ENCODE assay signal across 23 cellular contexts in the genomic region with DNA sequence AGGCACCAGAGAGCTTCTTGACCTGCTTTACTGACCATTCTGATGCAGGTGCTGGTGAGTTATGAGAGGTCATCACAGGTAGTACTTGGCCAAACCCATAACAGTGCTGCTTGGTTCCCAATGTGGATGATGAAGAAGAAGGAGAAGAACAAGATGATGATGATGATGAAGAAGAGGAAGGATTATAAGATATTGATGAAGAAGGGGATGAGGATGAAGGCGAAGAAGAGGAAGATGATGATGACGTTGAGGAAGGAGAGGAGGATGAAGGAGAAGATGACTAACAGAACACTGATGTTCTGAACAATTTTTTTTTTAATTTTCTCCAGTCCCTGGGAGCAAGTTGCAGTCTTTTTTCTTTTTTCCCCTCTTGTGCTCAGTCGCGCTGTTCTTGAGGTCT. TPM values are rescaled to one million over a fixed set of nuclear protein-coding genes. Genes with fewer than 3 reads are reported as not detected.
DNase-seq lines count a peak whose midpoint lies in the region; ATAC-seq and TF ChIP-seq lines count a peak whose summit lies in the region.
"Had no signal": no experiment of that assay in that cellular context is flagged by ENCODE, and none has a peak within 500 bp of the region (broad histone marks: within the 10 kb centered on the region; RNA-seq: fewer than 3 reads in every experiment).

No MANE protein-coding gene starts in this region.

- no peak for TF ChIP-seq CTCF in H9 (conservative IDR thresholded peaks at IDR 0.05)

- H3K4me2 ChIP-seq in H9 (ENCODE audit: insufficient read depth, insufficient read length, low read length), result no peak overlapping the region

- H3K4me1 Mint-ChIP-seq in T-helper 1 cell treated with Interleukin-12 subunit alpha and Interleukin-12 subunit beta and Interleukin-4 antibody, amounts not matched to agents 30 μg/mL and 1 μg/mL, for 36 hours (ENCODE audit: low read depth), result peaks cover 41% of the 10 kb centered on the region
- H3K4me1 Mint-ChIP-seq in activated naive CD4-positive, alpha-beta T cell treated with anti-CD3 and anti-CD28 coated beads, Interleukin-2, amount 10 ng/mL, durations not matched to agents 7 days and 5 days, result peaks cover 45% of the 10 kb centered on the region
- H3K4me1 Mint-ChIP-seq in H9, result peaks cover 12 to 16% of the 10 kb centered on the region in 2 experiments
- H3K4me1 Mint-ChIP-seq in activated T-helper 2 cell treated with anti-CD3 and anti-CD28 coated beads, Interferon-gamma antibody, Interleukin-2, Interleukin-4, amounts not matched to agents 10 μg/mL and 5 μg/mL and 100 μg/mL, durations not matched to agents 14 hours and 24 hours and 36 hours (ENCODE audit: low read depth), result peaks cover 34% of the 10 kb centered on the region
- H3K4me1 Mint-ChIP-seq in effector memory CD8-positive, alpha-beta T cell (ENCODE audit: low read depth in 2 of 2), result peaks cover 14 to 31% of the 10 kb centered on the region in 2 donors

- no peak overlapping the region for H4K91ac ChIP-seq in H9 (ENCODE audit: insufficient read length, low read depth, low read length)

- intact Hi-C loops in activated T-helper 2 cell treated with anti-CD3 and anti-CD28 coated beads, Interferon-gamma antibody, Interleukin-2, Interleukin-4, amounts not matched to agents 10 μg/mL and 5 μg/mL and 100 μg/mL, durations not matched to agents 14 hours and 24 hours and 36 hours (cut with micrococcal nuclease), result loop anchor here (5.0 kb wide), 2 partner anchors 93 to 148 kb away; a partner anchor contains a TSS

- H3T11ph ChIP-seq in H9 (ENCODE audit: low read length), result no peak overlapping the region

- H3K79me2 ChIP-seq in H9 (ENCODE audit: insufficient read depth, low read length), result no peaks in the 10 kb centered on the region

- no peak overlapping the region for H4K5ac ChIP-seq in H9 (ENCODE audit: insufficient read length, low read depth, low read length)

- H3K4ac ChIP-seq in H9 (ENCODE audit: low read depth, low read length), result no peak overlapping the region

- H3K14ac ChIP-seq in H9 (ENCODE audit: insufficient read depth, low read length), result no peak overlapping the region

- H3K23ac ChIP-seq in H9 (ENCODE audit: insufficient read length, low read depth, low read length), result no peak overlapping the region

- H3K27me3 Mint-ChIP-seq in T-helper 1 cell treated with Interleukin-12 subunit alpha and Interleukin-12 subunit beta and Interleukin-4 antibody, amounts not matched to agents 30 μg/mL and 1 μg/mL, for 36 hours (ENCODE audit: low read depth), result no peaks in the 10 kb centered on the region
- H3K27me3 Mint-ChIP-seq in activated naive CD4-positive, alpha-beta T cell treated with anti-CD3 and anti-CD28 coated beads, Interleukin-2, amount 10 ng/mL, durations not matched to agents 7 days and 5 days, result no peaks in the 10 kb centered on the region
- no peaks in the 10 kb centered on the region for H3K27me3 Mint-ChIP-seq in H9 (ENCODE audit: low read depth)
- no peaks in the 10 kb centered on the region for H3K27me3 Mint-ChIP-seq in activated T-helper 2 cell treated with anti-CD3 and anti-CD28 coated beads, Interferon-gamma antibody, Interleukin-2, Interleukin-4, amounts not matched to agents 10 μg/mL and 5 μg/mL and 100 μg/mL, durations not matched to agents 14 hours and 24 hours and 36 hours (ENCODE audit: low read depth)
- no peaks in the 10 kb centered on the region for H3K27me3 Mint-ChIP-seq in effector memory CD8-positive, alpha-beta T cell
- H3K27me3 Mint-ChIP-seq: IgD-negative memory B cell had no signal

- no peak overlapping the region for H3K56ac ChIP-seq in H9 (ENCODE audit: insufficient read length, low read depth, low read length)

- no peak overlapping the region for H2BK5ac ChIP-seq in H9 (ENCODE audit: insufficient read length, low read length)

- H3K27me3 ChIP-seq in H9 (ENCODE audit: insufficient read depth, low read length), result no peaks in the 10 kb centered on the region

- H2AFZ ChIP-seq in H9 (ENCODE audit: low read length), result no peak overlapping the region

- H3K23me2 ChIP-seq in H9 (ENCODE audit: insufficient read length, low read depth, low read length, poor library complexity, severe bottlenecking), result no peaks in the 10 kb centered on the region

- H2BK20ac ChIP-seq in H9 (ENCODE audit: low read depth, low read length, poor library complexity, severe bottlenecking), result no peak overlapping the region

- H3K18ac ChIP-seq in H9 (ENCODE audit: insufficient read length, low read depth, low read length), result no peak overlapping the region

- peak overlapping the region; percentile 5 for H2BK120ac ChIP-seq in H9 (ENCODE audit: low read depth, low read length, poor library complexity, severe bottlenecking)

- H3K27ac ChIP-seq in H9 (ENCODE audit: insufficient read length, low read depth, low read length), result no peak overlapping the region
- H3K27ac ChIP-seq: 22Rv1, C4-2B had no signal

- H2BK15ac ChIP-seq in H9 (ENCODE audit: low read depth, low read length), result no peak overlapping the region

- 100% methylated on average over 2 of the region's 4 CpGs for WGBS in H9 (ENCODE audit: extremely low coverage, insufficient read length, low lambda C conversion rate)

- no peak for ATAC-seq in HG02759 (IDR thresholded peaks at IDR 0.05; ENCODE audit: unreplicated experiment)
- ATAC-seq in effector memory CD8-positive, alpha-beta T cell (replicated peaks), result no peak

- peak overlapping the region; percentile 59 for H3K27ac Mint-ChIP-seq in T-helper 1 cell treated with Interleukin-12 subunit alpha and Interleukin-12 subunit beta and Interleukin-4 antibody, amounts not matched to agents 30 μg/mL and 1 μg/mL, for 36 hours
- peak overlapping the region; percentile 15 for H3K27ac Mint-ChIP-seq in activated naive CD4-positive, alpha-beta T cell treated with anti-CD3 and anti-CD28 coated beads, Interleukin-2, amount 10 ng/mL, durations not matched to agents 7 days and 5 days
- peak overlapping the region; percentile 38 to 65 (median 50); a peak in 6 of 7 replicates for H3K27ac Mint-ChIP-seq in H9
- H3K27ac Mint-ChIP-seq in activated T-helper 2 cell treated with anti-CD3 and anti-CD28 coated beads, Interferon-gamma antibody, Interleukin-2, Interleukin-4, amounts not matched to agents 10 μg/mL and 5 μg/mL and 100 μg/mL, durations not matched to agents 14 hours and 24 hours and 36 hours, result peak overlapping the region; percentile 24
- H3K27ac Mint-ChIP-seq in effector memory CD8-positive, alpha-beta T cell, result peak overlapping the region in 1 of 2 donors; percentile 78
- H3K27ac Mint-ChIP-seq: HFFc6 had no signal

- DNase-seq in T-helper 1 cell, result no peak
- DNase-seq in activated naive CD4-positive, alpha-beta T cell treated with anti-CD3 and anti-CD28 coated beads, Interleukin-2, amount 10 ng/mL, durations not matched to agents 7 days and 5 days, result no peak
- DNase-seq in activated naive CD4-positive, alpha-beta T cell (lab: John Stamatoyannopoulos, UW), result no peak
- DNase-seq in H9, result no peak
- DNase-seq in activated T-helper 2 cell treated with anti-CD3 and anti-CD28 coated beads, Interferon-gamma antibody, Interleukin-2, Interleukin-4, amounts not matched to agents 10 μg/mL and 5 μg/mL and 100 μg/mL, durations not matched to agents 14 hours and 24 hours and 36 hours (ENCODE audit: low spot score), result no peak
- no peak for DNase-seq in effector memory CD8-positive, alpha-beta T cell
- DNase-seq: AML-193, DMS79 treated with DMSO at 0.1 percent for 48 hours, HFFc6, Karpas-422, NCI-H1048, NCI-H1436, NCI-H1930, NCI-H345, NCI-H526 had no signal

- H3K4me3 Mint-ChIP-seq in T-helper 1 cell treated with Interleukin-12 subunit alpha and Interleukin-12 subunit beta and Interleukin-4 antibody, amounts not matched to agents 30 μg/mL and 1 μg/mL, for 36 hours, result no peak overlapping the region
- no peak overlapping the region for H3K4me3 Mint-ChIP-seq in activated naive CD4-positive, alpha-beta T cell treated with anti-CD3 and anti-CD28 coated beads, Interleukin-2, amount 10 ng/mL, durations not matched to agents 7 days and 5 days
- peak overlapping the region in 1 of 2 experiments; percentile 0; a peak in 1 of 5 replicates for H3K4me3 Mint-ChIP-seq in H9
- H3K4me3 Mint-ChIP-seq in activated T-helper 2 cell treated with anti-CD3 and anti-CD28 coated beads, Interferon-gamma antibody, Interleukin-2, Interleukin-4, amounts not matched to agents 10 μg/mL and 5 μg/mL and 100 μg/mL, durations not matched to agents 14 hours and 24 hours and 36 hours (ENCODE audit: low read depth), result no peak overlapping the region
- H3K4me3 Mint-ChIP-seq in effector memory CD8-positive, alpha-beta T cell, result no peak overlapping the region
- H3K4me3 Mint-ChIP-seq: HFFc6 had no signal

- H3K4me1 ChIP-seq in H9 (ENCODE audit: insufficient read depth, low read length), result peaks cover 15% of the 10 kb centered on the region

- H3K9ac ChIP-seq in H9 (ENCODE audit: extremely low read depth, insufficient read length, low read length), result no peak overlapping the region

- H3K9me3 Mint-ChIP-seq in T-helper 1 cell treated with Interleukin-12 subunit alpha and Interleukin-12 subunit beta and Interleukin-4 antibody, amounts not matched to agents 30 μg/mL and 1 μg/mL, for 36 hours, result peaks cover 8% of the 10 kb centered on the region
- H3K9me3 Mint-ChIP-seq in activated naive CD4-positive, alpha-beta T cell treated with anti-CD3 and anti-CD28 coated beads, Interleukin-2, amount 10 ng/mL, durations not matched to agents 7 days and 5 days, result peaks cover 9% of the 10 kb centered on the region
- H3K9me3 Mint-ChIP-seq in H9, result peaks cover 15 to 29% of the 10 kb centered on the region in 2 experiments
- H3K9me3 Mint-ChIP-seq in activated T-helper 2 cell treated with anti-CD3 and anti-CD28 coated beads, Interferon-gamma antibody, Interleukin-2, Interleukin-4, amounts not matched to agents 10 μg/mL and 5 μg/mL and 100 μg/mL, durations not matched to agents 14 hours and 24 hours and 36 hours, result peaks cover 28% of the 10 kb centered on the region
- H3K9me3 Mint-ChIP-seq in effector memory CD8-positive, alpha-beta T cell, result no peaks in the 10 kb centered on the region
- H3K9me3 Mint-ChIP-seq: HFFc6 had no signal

- CTCF ChIA-PET in activated naive CD4-positive, alpha-beta T cell treated with anti-CD3 and anti-CD28 coated beads, Interleukin-2, amount 10 ng/mL, durations not matched to agents 7 days and 5 days (lab: Charles Lee), result interaction anchor here (6.1 kb wide), 1 partner anchor 51 kb away, joined by 69 read pairs; no protein-coding TSS in a partner anchor

- H3K79me1 ChIP-seq in H9 (ENCODE audit: insufficient read depth, low read depth, low read length, poor library complexity, severe bottlenecking), result no peaks in the 10 kb centered on the region

- H4K20me1 ChIP-seq in H9 (ENCODE audit: control insufficient read depth, insufficient read depth, insufficient read length), result no peaks in the 10 kb centered on the region

- no peak overlapping the region for H4K8ac ChIP-seq in H9 (replicated peaks; ENCODE audit: insufficient read length, low read depth, low read length)

- peaks cover 23% of the 10 kb centered on the region for H3K36me3 Mint-ChIP-seq in T-helper 1 cell treated with Interleukin-12 subunit alpha and Interleukin-12 subunit beta and Interleukin-4 antibody, amounts not matched to agents 30 μg/mL and 1 μg/mL, for 36 hours (ENCODE audit: low read depth)
- H3K36me3 Mint-ChIP-seq in activated naive CD4-positive, alpha-beta T cell treated with anti-CD3 and anti-CD28 coated beads, Interleukin-2, amount 10 ng/mL, durations not matched to agents 7 days and 5 days, result peaks cover 30% of the 10 kb centered on the region
- peaks cover 3 to 24% (median 12%) of the 10 kb centered on the region in 3 experiments; a peak in 6 of 7 replicates for H3K36me3 Mint-ChIP-seq in H9 (ENCODE audit: insufficient read depth in 1 of 3, low read depth in 3 of 3)
- peaks cover 28% of the 10 kb centered on the region for H3K36me3 Mint-ChIP-seq in activated T-helper 2 cell treated with anti-CD3 and anti-CD28 coated beads, Interferon-gamma antibody, Interleukin-2, Interleukin-4, amounts not matched to agents 10 μg/mL and 5 μg/mL and 100 μg/mL, durations not matched to agents 14 hours and 24 hours and 36 hours (ENCODE audit: low read depth)
- no peaks in the 10 kb centered on the region for H3K36me3 Mint-ChIP-seq in effector memory CD8-positive, alpha-beta T cell (ENCODE audit: insufficient read depth)

- no peak overlapping the region for H2AK5ac ChIP-seq in H9 (ENCODE audit: insufficient read length, low read length)

- no peaks in the 10 kb centered on the region for H3K9me3 ChIP-seq in H9 (ENCODE audit: control insufficient read depth, low read depth, low read length)

- H2BK12ac ChIP-seq in H9 (ENCODE audit: insufficient read length, low read depth, low read length), result no peak overlapping the region

RNA-seq across cellular contexts. Expression of a gene that starts 23.9 kb away (rescaled TPM):
- total RNA-seq in H9 (2021), result not detected in 2 replicates
- 74.6 and 78.8 TPM in 2 replicates for total RNA-seq in activated T-helper 2 cell treated with anti-CD3 and anti-CD28 coated beads, Interferon-gamma antibody, Interleukin-2, Interleukin-4, amounts not matched to agents 10 μg/mL and 5 μg/mL and 100 μg/mL, durations not matched to agents 14 hours and 24 hours and 36 hours
- total RNA-seq: H4, HFFc6, HT-29, MCF 10A had no signal

RNA-seq across cellular contexts. Expression of a gene that starts 40.9 kb away (rescaled TPM):
- total RNA-seq in H9 (2021), result not detected in 2 replicates
- 101 and 103 TPM in 2 replicates for total RNA-seq in activated T-helper 2 cell treated with anti-CD3 and anti-CD28 coated beads, Interferon-gamma antibody, Interleukin-2, Interleukin-4, amounts not matched to agents 10 μg/mL and 5 μg/mL and 100 μg/mL, durations not matched to agents 14 hours and 24 hours and 36 hours
- total RNA-seq: H4, HFFc6, HT-29, MCF 10A had no signal

Comparison
In these comparisons a context has a peak if more than half of its experiments do, and no peak if none do; other contexts are left out.
1. RNA of a gene that starts 23.9 kb away (total RNA-seq): 74.6 to 78.8 TPM in activated T-helper 2 cell treated with anti-CD3 and anti-CD28 coated beads, Interferon-gamma antibody, Interleukin-2, Interleukin-4, amounts not matched to agents 10 μg/mL and 5 μg/mL and 100 μg/mL, durations not matched to agents 14 hours and 24 hours and 36 hours; not detected in H9; every median in the first group is over 10 times any median in the second.
2. RNA of a gene that starts 40.9 kb away (total RNA-seq): 101 to 103 TPM in activated T-helper 2 cell treated with anti-CD3 and anti-CD28 coated beads, Interferon-gamma antibody, Interleukin-2, Interleukin-4, amounts not matched to agents 10 μg/mL and 5 μg/mL and 100 μg/mL, durations not matched to agents 14 hours and 24 hours and 36 hours; not detected in H9; every median in the first group is over 100 times any median in the second.